17 cellular contexts compared by ENCODE assay signal in genomic region chr3:147521646-147522045, GRCh38.
A peak's percentile ranks its signal among the peaks of the same experiment; 100 is the strongest.
DNase-seq lines count a peak whose midpoint lies in the region; ATAC-seq and TF ChIP-seq lines count a peak whose summit lies in the region.
"Had no signal": no experiment of that assay in that cellular context is flagged by ENCODE, and none has a peak within 500 bp of the region (broad histone marks: within the 10 kb centered on the region; RNA-seq: fewer than 3 reads in every experiment).

No MANE protein-coding gene starts in this region.

- peaks cover 8% of the 10 kb centered on the region for H3K36me3 ChIP-seq in OCI-LY3 (replicated peaks; ENCODE audit: low read depth, low read length)
- H3K36me3 ChIP-seq: vagina had no signal

- peaks cover 23% of the 10 kb centered on the region for H3K9me3 Mint-ChIP-seq in osteocyte (ENCODE audit: unreplicated experiment)

- peak overlapping the region; percentile 22; the same call in 1 of the 2 replicates for H3K4me2 ChIP-seq in OCI-LY3 (ENCODE audit: low read length)
- H3K4me2 ChIP-seq: hepatocyte had no signal

- no peaks in the 10 kb centered on the region for H4K20me1 ChIP-seq in OCI-LY3 (ENCODE audit: insufficient read depth, low read length)

- TF ChIP-seq CTCF in OCI-LY3 (IDR thresholded peaks at IDR 0.05; ENCODE audit: low read depth, low read length) (no peak), choroid plexus epithelial cell (conservative IDR thresholded peaks at IDR 0.05; ENCODE audit: low read depth, low read length) (no peak), osteocyte (IDR thresholded peaks at IDR 0.05) (no peak)

- no peak overlapping the region for H3K9ac ChIP-seq in OCI-LY3 (ENCODE audit: low read length)

- H3K27me3 ChIP-seq in OCI-LY3 (ENCODE audit: low read depth, low read length) = no peaks in the 10 kb centered on the region
- H3K27me3 ChIP-seq: hepatocyte, vagina had no signal

- peak overlapping the region; percentile 32 for H3K27ac Mint-ChIP-seq in osteocyte (ENCODE audit: unreplicated experiment)
- H3K27ac Mint-ChIP-seq: activated naive CD4-positive, alpha-beta T cell treated with anti-CD3 and anti-CD28 coated beads, Interleukin-2, amount 10 ng/mL, durations not matched to agents 7 days and 5 days; CD8-positive, alpha-beta memory T cell had no signal

- 0 out of 2 replicates have a peak overlapping the region, but pooled peaks have one; percentile 60 for H2AFZ ChIP-seq in OCI-LY3 (ENCODE audit: low read depth, low read length)
- H2AFZ ChIP-seq: hepatocyte had no signal

- no peaks in the 10 kb centered on the region for H3K79me2 ChIP-seq in OCI-LY3 (ENCODE audit: low read length)
- H3K79me2 ChIP-seq: hepatocyte had no signal

- H3K9me3 ChIP-seq in OCI-LY3 (ENCODE audit: insufficient read depth, low read length) = no peaks in the 10 kb centered on the region
- H3K9me3 ChIP-seq: vagina had no signal

- no peak overlapping the region for H3K27ac ChIP-seq in OCI-LY3 (ENCODE audit: low read length)
- H3K27ac ChIP-seq: hepatocyte, vagina had no signal

- H3K36me3 Mint-ChIP-seq in osteocyte (ENCODE audit: unreplicated experiment) = peaks cover 3% of the 10 kb centered on the region
- H3K36me3 Mint-ChIP-seq: activated naive CD4-positive, alpha-beta T cell treated with anti-CD3 and anti-CD28 coated beads, Interleukin-2, amount 10 ng/mL, durations not matched to agents 7 days and 5 days; CD8-positive, alpha-beta memory T cell had no signal

- DNase-seq in EL (peak; percentile 53), choroid plexus epithelial cell (ENCODE audit: low read depth) (peak; percentile 75), osteocyte (ENCODE audit: extremely low spot score, unreplicated experiment) (no peak), HK-2 (ENCODE audit: unreplicated experiment) (no peak)
- DNase-seq: activated naive CD4-positive, alpha-beta T cell treated with anti-CD3 and anti-CD28 coated beads, Interleukin-2, amount 10 ng/mL, durations not matched to agents 7 days and 5 days; CD8-positive, alpha-beta memory T cell; central memory CD4-positive, alpha-beta T cell; GDM1; kidney glomerular epithelial cell; midbrain; SHP77 treated with DMSO at 0.1 percent for 48 hours had no signal

- peaks cover 41% of the 10 kb centered on the region for H3K4me1 ChIP-seq in OCI-LY3 (ENCODE audit: low read length)
- H3K4me1 ChIP-seq: vagina had no signal

- H3K4me3 Mint-ChIP-seq in osteocyte (ENCODE audit: unreplicated experiment) = no peak overlapping the region
- H3K4me3 Mint-ChIP-seq: activated naive CD4-positive, alpha-beta T cell treated with anti-CD3 and anti-CD28 coated beads, Interleukin-2, amount 10 ng/mL, durations not matched to agents 7 days and 5 days; CD8-positive, alpha-beta memory T cell had no signal

- ATAC-seq in GM21825 (IDR thresholded peaks at IDR 0.05; ENCODE audit: unreplicated experiment) = no peak
- ATAC-seq in HG02840 (IDR thresholded peaks at IDR 0.05; ENCODE audit: low FRiP score, unreplicated experiment) = no peak
- ATAC-seq: activated CD4-positive, CD25-positive, alpha-beta regulatory T cell treated with anti-CD3 and anti-CD28 coated beads, Interleukin-2, amount 50 U/mL, for 24 hours had no signal

- H3K4me3 ChIP-seq in OCI-LY3 (ENCODE audit: low read length) = no peak overlapping the region
- H3K4me3 ChIP-seq in choroid plexus epithelial cell (ENCODE audit: low read depth, low read length) = no peak overlapping the region
- H3K4me3 ChIP-seq: hepatocyte, vagina had no signal

- H3K4me1 Mint-ChIP-seq in osteocyte (ENCODE audit: unreplicated experiment) = peaks cover 12% of the 10 kb centered on the region
- H3K4me1 Mint-ChIP-seq: activated naive CD4-positive, alpha-beta T cell treated with anti-CD3 and anti-CD28 coated beads, Interleukin-2, amount 10 ng/mL, durations not matched to agents 7 days and 5 days; CD8-positive, alpha-beta memory T cell had no signal

- no peaks in the 10 kb centered on the region for H3K27me3 Mint-ChIP-seq in osteocyte (ENCODE audit: unreplicated experiment)
- H3K27me3 Mint-ChIP-seq: activated naive CD4-positive, alpha-beta T cell treated with anti-CD3 and anti-CD28 coated beads, Interleukin-2, amount 10 ng/mL, durations not matched to agents 7 days and 5 days; CD8-positive, alpha-beta memory T cell had no signal

Comparison
In these comparisons a context has a peak if more than half of its experiments do, and no peak if none do; other contexts are left out.
1. DNase-seq: peak in EL (single experiment) and choroid plexus epithelial cell (single experiment); none in osteocyte (single experiment) and HK-2 (single experiment).